In genomic region chr15:21324720-21325460, GRCh38 we compare ENCODE assay signal across 8 cellular contexts.
A peak's percentile ranks its signal among the peaks of the same experiment; 100 is the strongest.
DNase-seq lines count a peak whose midpoint lies in the region; ATAC-seq and TF ChIP-seq lines count a peak whose summit lies in the region.
"Not testable (repeated sequence)": the region's sequence is repeated elsewhere in the genome, so short reads cannot be mapped to it uniquely, and the experiment has no call there.

No MANE protein-coding gene starts in this region.

- DNase-seq in CD8-positive, alpha-beta memory T cell, result peak in 3 of 5 donors; percentile 1 to 25 (median 11)
- DNase-seq in activated CD8-positive, alpha-beta memory T cell treated with anti-CD3 and anti-CD28 coated beads, Interleukin-2, amount 50 U/mL, for 48 hours, result peak; percentile 74
- DNase-seq in activated gamma-delta T cell treated with Interleukin-2 at 50 U/mL for 16 hours, result peak; percentile 5
- peak; percentile 23 to 53 (median 24) for DNase-seq in right lobe of liver
- DNase-seq in stimulated activated CD4-positive, alpha-beta T cell treated with anti-CD3 and anti-CD28 coated beads, Interleukin-12 subunit alpha, Interleukin-12 subunit beta, amount 100 ng/mL, for 48 hours (ENCODE audit: low read depth in 2 of 3, low spot score in 1 of 3), result peak; percentile 3 to 31 (median 10)
- DNase-seq in stimulated activated effector memory CD8-positive, alpha-beta T cell treated with anti-CD3 and anti-CD28 coated beads, Interleukin-12 subunit alpha, Interleukin-12 subunit beta, amount 100 ng/mL, for 72 hours (ENCODE audit: low spot score in 2 of 2), result not testable (repeated sequence)

- H3K27me3 Mint-ChIP-seq in CD8-positive, alpha-beta memory T cell; dendritic cell treated with granulocyte-macrophage colony-stimulating factor and Interleukin-4, amounts not matched to agents 40 ng/mL and 50 ng/mL, for 4 days: not testable (repeated sequence)

- peak; percentile 30 to 76 for ATAC-seq in activated CD4-positive, CD25-positive, alpha-beta regulatory T cell treated with anti-CD3 and anti-CD28 coated beads, Interleukin-2, amount 50 U/mL, for 24 hours
- peak; percentile 85 to 97 (median 95) for ATAC-seq in right lobe of liver
- ATAC-seq in stimulated activated effector memory CD8-positive, alpha-beta T cell treated with anti-CD3 and anti-CD28 coated beads, Interleukin-12 subunit alpha, Interleukin-12 subunit beta, amount 100 ng/mL, for 72 hours, result peak; percentile 73

- not testable (repeated sequence) for H3K36me3 ChIP-seq in CD8-positive, alpha-beta memory T cell (ENCODE audit: insufficient read depth, low read length); right lobe of liver

- CTCF ChIA-PET in CD8-positive, alpha-beta memory T cell (lab: Charles Lee), result not testable (repeated sequence)

- H3K36me3 Mint-ChIP-seq in CD8-positive, alpha-beta memory T cell; dendritic cell treated with granulocyte-macrophage colony-stimulating factor and Interleukin-4, amounts not matched to agents 40 ng/mL and 50 ng/mL, for 4 days (ENCODE audit: low read depth); stimulated activated effector memory CD8-positive, alpha-beta T cell treated with anti-CD3 and anti-CD28 coated beads, Interleukin-12 subunit alpha, Interleukin-12 subunit beta, amount 100 ng/mL, for 72 hours: not testable (repeated sequence)

- intact Hi-C loops in dendritic cell treated with granulocyte-macrophage colony-stimulating factor and Interleukin-4, amounts not matched to agents 40 ng/mL and 50 ng/mL, for 4 days (cut with micrococcal nuclease); right lobe of liver (cut with DNase I): not testable (repeated sequence)

- not testable (repeated sequence) for H3K4me1 ChIP-seq in CD8-positive, alpha-beta memory T cell (ENCODE audit: insufficient read depth, low read length); right lobe of liver

- not testable (repeated sequence) for H3K27ac ChIP-seq in CD8-positive, alpha-beta memory T cell (ENCODE audit: low read depth, low read length); right lobe of liver

- not testable (repeated sequence) for H3K4me1 Mint-ChIP-seq in CD8-positive, alpha-beta memory T cell; dendritic cell treated with granulocyte-macrophage colony-stimulating factor and Interleukin-4, amounts not matched to agents 40 ng/mL and 50 ng/mL, for 4 days (ENCODE audit: low read depth); stimulated activated effector memory CD8-positive, alpha-beta T cell treated with anti-CD3 and anti-CD28 coated beads, Interleukin-12 subunit alpha, Interleukin-12 subunit beta, amount 100 ng/mL, for 72 hours

- WGBS in right lobe of liver (ENCODE audit: insufficient coverage, low coverage, low lambda C conversion rate, missing lambda C conversion rate), result 37% methylated on average over 6 of the region's 68 CpGs

- H3K27me3 ChIP-seq in CD8-positive, alpha-beta memory T cell (ENCODE audit: insufficient read depth, low read length, poor library complexity, severe bottlenecking); right lobe of liver: not testable (repeated sequence)

- not testable (repeated sequence) for H3K4me3 ChIP-seq in CD8-positive, alpha-beta memory T cell (ENCODE audit: low read length); right lobe of liver

- H3K27ac Mint-ChIP-seq in CD8-positive, alpha-beta memory T cell; dendritic cell treated with granulocyte-macrophage colony-stimulating factor and Interleukin-4, amounts not matched to agents 40 ng/mL and 50 ng/mL, for 4 days; stimulated activated effector memory CD8-positive, alpha-beta T cell treated with anti-CD3 and anti-CD28 coated beads, Interleukin-12 subunit alpha, Interleukin-12 subunit beta, amount 100 ng/mL, for 72 hours: not testable (repeated sequence)

- not testable (repeated sequence) for TF ChIP-seq POLR2A in right lobe of liver (IDR thresholded peaks at IDR 0.05)

- TF ChIP-seq CTCF in right lobe of liver (IDR thresholded peaks at IDR 0.05), result not testable (repeated sequence)

- H3K9me3 Mint-ChIP-seq in CD8-positive, alpha-beta memory T cell; dendritic cell treated with granulocyte-macrophage colony-stimulating factor and Interleukin-4, amounts not matched to agents 40 ng/mL and 50 ng/mL, for 4 days; stimulated activated effector memory CD8-positive, alpha-beta T cell treated with anti-CD3 and anti-CD28 coated beads, Interleukin-12 subunit alpha, Interleukin-12 subunit beta, amount 100 ng/mL, for 72 hours: not testable (repeated sequence)

- H3K9me3 ChIP-seq in CD8-positive, alpha-beta memory T cell (ENCODE audit: low read length); right lobe of liver: not testable (repeated sequence)

- POLR2A ChIA-PET in CD8-positive, alpha-beta memory T cell (lab: Charles Lee), result not testable (repeated sequence)

- H3K4me3 Mint-ChIP-seq in CD8-positive, alpha-beta memory T cell, result peak overlapping the region in 2 of 7 donors; percentile 58 to 60
- H3K4me3 Mint-ChIP-seq in dendritic cell treated with granulocyte-macrophage colony-stimulating factor and Interleukin-4, amounts not matched to agents 40 ng/mL and 50 ng/mL, for 4 days, result peak overlapping the region; percentile 30
- H3K4me3 Mint-ChIP-seq in stimulated activated effector memory CD8-positive, alpha-beta T cell treated with anti-CD3 and anti-CD28 coated beads, Interleukin-12 subunit alpha, Interleukin-12 subunit beta, amount 100 ng/mL, for 72 hours, result not testable (repeated sequence)
